8 cellular contexts compared by ENCODE assay signal in the genomic region with DNA sequence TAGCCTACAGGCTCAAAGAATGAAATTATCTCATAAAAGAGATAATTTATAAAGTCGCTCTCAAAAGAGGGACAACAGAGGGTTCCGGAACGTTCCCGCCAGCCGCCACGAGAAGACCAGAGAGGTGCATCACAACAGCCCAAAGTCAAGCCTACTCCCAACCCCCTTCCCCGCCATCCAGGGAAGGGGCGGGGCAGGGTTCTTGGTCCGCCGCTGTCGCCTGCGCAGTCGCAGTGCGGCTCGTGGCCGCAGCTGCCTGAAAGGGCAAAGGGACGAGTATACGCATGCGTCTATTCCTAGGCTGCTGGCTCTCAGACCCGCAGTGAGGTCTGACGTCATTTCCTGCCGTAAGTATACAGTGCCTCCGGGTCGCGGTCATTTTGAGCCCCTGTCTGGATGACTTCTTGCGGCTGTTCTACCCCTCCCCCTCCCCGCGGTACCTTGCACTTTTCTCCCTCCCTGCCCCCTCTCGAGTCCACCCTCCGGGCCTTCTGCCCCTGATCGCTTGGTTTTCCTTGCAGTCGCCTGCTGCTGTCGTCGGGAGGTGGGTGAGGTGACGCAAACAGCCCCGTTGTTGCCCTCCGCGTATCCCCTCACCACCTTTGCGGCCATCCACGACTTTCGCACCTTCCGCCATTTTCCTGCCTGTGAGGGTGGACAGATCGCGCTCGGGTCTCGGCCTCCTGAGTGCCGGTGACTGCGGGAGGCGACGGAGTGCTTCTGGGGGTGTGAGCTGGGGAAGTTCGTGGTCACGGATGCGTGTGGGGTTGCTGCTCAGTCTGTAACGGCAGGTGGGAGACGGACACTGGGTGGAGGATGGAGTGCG. TPM values are rescaled to one million over a fixed set of nuclear protein-coding genes. Genes with fewer than 3 reads are reported as not detected.
DNase-seq lines count a peak whose midpoint lies in the region; ATAC-seq and TF ChIP-seq lines count a peak whose summit lies in the region.

A gene with protein sequence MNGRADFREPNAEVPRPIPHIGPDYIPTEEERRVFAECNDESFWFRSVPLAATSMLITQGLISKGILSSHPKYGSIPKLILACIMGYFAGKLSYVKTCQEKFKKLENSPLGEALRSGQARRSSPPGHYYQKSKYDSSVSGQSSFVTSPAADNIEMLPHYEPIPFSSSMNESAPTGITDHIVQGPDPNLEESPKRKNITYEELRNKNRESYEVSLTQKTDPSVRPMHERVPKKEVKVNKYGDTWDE (plus strand): TSS at position 383 of the 826 bp plus-strand sequence. CDS start 1,537 bp downstream, outside the sequence.

- no peaks in the 10 kb centered on the region for H3K9me3 ChIP-seq in breast epithelium
- no peaks in the 10 kb centered on the region for H3K9me3 ChIP-seq in iPS-18c (ENCODE audit: control insufficient read depth, insufficient read depth, low read length)
- no peaks in the 10 kb centered on the region for H3K9me3 ChIP-seq in skeletal muscle tissue (ENCODE audit: control insufficient read depth in 3 of 3, low read length in 3 of 3)

- peak; percentile 98 for DNase-seq in NCI-H2196 treated with DMSO at 0.1 percent for 48 hours (lab: John Stamatoyannopoulos, UW; ENCODE audit: unreplicated experiment)
- peak; percentile 95 to 98 for DNase-seq in breast epithelium (ENCODE audit: low spot score in 2 of 2)

- H3K27ac ChIP-seq in ACC112 (ENCODE audit: low read depth, low read length) (peak within 1 kb of the TSS; percentile 82), VCaP (peak within 1 kb of the TSS; percentile 99), breast epithelium (peak within 1 kb of the TSS; percentile 96), skeletal muscle tissue (ENCODE audit: low read depth, low read length) (peak within 1 kb of the TSS; percentile 99)

- H3K9ac ChIP-seq in skeletal muscle tissue (ENCODE audit: low read depth in 1 of 3, low read length in 3 of 3): peak within 1 kb of the TSS; percentile 99 to 100 (median 99)

- TF ChIP-seq CTCF in VCaP (conservative IDR thresholded peaks at IDR 0.05): no peak
- TF ChIP-seq CTCF in breast epithelium (IDR thresholded peaks at IDR 0.05): no peak

- peak within 1 kb of the TSS; percentile 98 for H3K4me3 ChIP-seq in ACC112 (ENCODE audit: low read depth, low read length)
- peak within 1 kb of the TSS; percentile 79 to 92 (median 83) for H3K4me3 ChIP-seq in breast epithelium
- H3K4me3 ChIP-seq in iPS-18c (ENCODE audit: insufficient read depth, low read depth, low read length): peak within 1 kb of the TSS; percentile 100
- peak within 1 kb of the TSS; percentile 100 for H3K4me3 ChIP-seq in skeletal muscle tissue (ENCODE audit: low read length in 3 of 3)

- peak; percentile 99 for ATAC-seq in GM18870 (IDR thresholded peaks at IDR 0.05; ENCODE audit: unreplicated experiment)
- ATAC-seq in HG03135 (IDR thresholded peaks at IDR 0.05; ENCODE audit: unreplicated experiment): peak; percentile 99

- H3K4me1 ChIP-seq in ACC112 (ENCODE audit: control insufficient read depth, insufficient read depth, low read length, unreplicated experiment) (peaks cover 14% of the 10 kb centered on the region), breast epithelium (peaks cover 0 to 14% of the 10 kb centered on the region in 2 donors), skeletal muscle tissue (ENCODE audit: control insufficient read depth in 3 of 3, insufficient read depth in 3 of 3, low read length in 3 of 3) (peaks cover 6 to 12% (median 12%) of the 10 kb centered on the region in 3 donors)

- H3K36me3 ChIP-seq in ACC112 (ENCODE audit: insufficient read depth, low read length) (peaks cover 11% of the 10 kb centered on the region), breast epithelium (no peaks in the 10 kb centered on the region), skeletal muscle tissue (ENCODE audit: control insufficient read depth in 3 of 3, insufficient read depth in 3 of 3, low read length in 3 of 3) (peaks cover 9 to 18% (median 16%) of the 10 kb centered on the region in 3 donors)

- peaks cover 5% of the 10 kb centered on the region; the same call in 1 of the 2 replicates for H3K27me3 ChIP-seq in ACC112 (ENCODE audit: insufficient read depth, low read length)
- H3K27me3 ChIP-seq in breast epithelium: no peaks in the 10 kb centered on the region
- H3K27me3 ChIP-seq in skeletal muscle tissue (ENCODE audit: control insufficient read depth in 3 of 3, insufficient read depth in 3 of 3, low read length in 3 of 3): no peaks in the 10 kb centered on the region

- peak within 1 kb of the TSS; percentile 92 for H2AFZ ChIP-seq in ACC112 (ENCODE audit: low read length, unreplicated experiment)

- intact Hi-C loops in breast epithelium (cut with DNase I; ENCODE audit: low total_unique reads): no loop called here

- H3K79me2 ChIP-seq in ACC112 (ENCODE audit: control insufficient read depth, insufficient read depth, low read length, unreplicated experiment): peaks cover 42% of the 10 kb centered on the region

- peak; percentile 24 for TF ChIP-seq POLR2A in breast epithelium (IDR thresholded peaks at IDR 0.05)

RNA-seq across cellular contexts. Expression of the gene that starts here (rescaled TPM):
- 100 to 1,000 TPM in 2 of 3 donors, 10 to 100 TPM in 1; 85.2 to 128 (median 101) TPM for total RNA-seq in breast epithelium
- total RNA-seq in skeletal muscle tissue: 102 TPM

Comparison
In these comparisons a context has a peak if more than half of its experiments do, and no peak if none do; other contexts are left out.
1. Peak in every context shown above with its lines: DNase-seq, ATAC-seq, H3K4me3 ChIP-seq and H3K27ac ChIP-seq.